Comparison of ENCODE assay signal across 27 cellular contexts in genomic region chr2:67180841-67181240, GRCh38.
DNase-seq lines count a peak whose midpoint lies in the region; ATAC-seq lines count a peak whose summit lies in the region.
"Had no signal": no experiment of that assay in that cellular context is flagged by ENCODE, and none has a peak within 500 bp of the region (broad histone marks: within the 10 kb centered on the region; RNA-seq: fewer than 3 reads in every experiment).

No MANE protein-coding gene starts in this region.

- no peak for ATAC-seq in HG02884 (IDR thresholded peaks at IDR 0.05; ENCODE audit: unreplicated experiment)
- ATAC-seq: A549; CD8-positive, alpha-beta T cell had no signal

- DNase-seq in COLO829 (ENCODE audit: low spot score) (peak; percentile 28), SK-MEL-5 (ENCODE audit: low read depth, low spot score) (peak; percentile 97), foreskin melanocyte (peak; percentile 85), glomerular visceral epithelial cell (ENCODE audit: extremely low spot score) (no peak)
- no peak for DNase-seq in activated CD4-positive, alpha-beta T cell treated with anti-CD3 and anti-CD28 coated beads for 1 hour
- DNase-seq: 8988T; ACHN; AML-193; BE2C; C1 segment of cervical spinal cord; Caco-2; Calu3; CD4-positive, alpha-beta memory T cell; CD4-positive, alpha-beta T cell; CD4-positive, CD25-positive, alpha-beta regulatory T cell; CD8-positive, alpha-beta memory T cell; CD8-positive, alpha-beta T cell; COR-L47; DMS 273 treated with DMSO at 0.1 percent for 48 hours; DMS153; DMS53; DMS79; DMS79 treated with DMSO at 0.1 percent for 48 hours; DND-41; EL had no signal

- in situ Hi-C loops in SK-MEL-5 (cut with HindIII; ENCODE audit: low pct_unique_long_range_greater_than_20kb, low sequenced_read_pairs) = no loop called here

Comparison
In these comparisons a context has a peak if more than half of its experiments do, and no peak if none do; other contexts are left out.
1. DNase-seq: peak in COLO829 (single experiment), SK-MEL-5 (single experiment) and foreskin melanocyte (single experiment); none in glomerular visceral epithelial cell (single experiment) and activated CD4-positive, alpha-beta T cell treated with anti-CD3 and anti-CD28 coated beads for 1 hour (single experiment).